1 cellular context compared by ENCODE assay signal in genomic region chrX:118974088-118974907, GRCh38.
TF ChIP-seq lines count a peak whose summit lies in the region.

LONRF3 (plus strand) TSS chrX:118974618; CDS start chrX:118974781, 163 bp downstream.

TF ChIP-seq in K562, 482 proteins besides CTCF, POLR2A, EP300 and RAD21 (continued from another document and continues in another):
- TF ChIP-seq AFF4 (CRISPR knock-in tag; IDR thresholded peaks at IDR 0.05) (no peak), RBM14 (IDR thresholded peaks at IDR 0.05; ENCODE audit: borderline replicate concordance, insufficient read depth, low read depth, low read length) (no peak), USF1 (CRISPR knock-in tag; IDR thresholded peaks at IDR 0.05) (peak; percentile 86), RERE (CRISPR knock-in tag; IDR thresholded peaks at IDR 0.05; ENCODE audit: borderline replicate concordance) (no peak), NR1H2 (CRISPR knock-in tag; IDR thresholded peaks at IDR 0.05) (no peak), ELF4 (CRISPR knock-in tag; IDR thresholded peaks at IDR 0.05) (no peak), ZFP1 (CRISPR knock-in tag; IDR thresholded peaks at IDR 0.05) (no peak), CEBPB (tag; IDR thresholded peaks at IDR 0.05) (no peak), ESRRB (CRISPR knock-in tag; IDR thresholded peaks at IDR 0.05; ENCODE audit: borderline replicate concordance) (no peak), KDM5B (IDR thresholded peaks at IDR 0.05; ENCODE audit: insufficient replicate concordance, low read depth, low read length) (peak; percentile 72), HIVEP1 (CRISPR knock-in tag; IDR thresholded peaks at IDR 0.05) (no peak), ZNF512 (tag; IDR thresholded peaks at IDR 0.05) (no peak), SUPT5H (IDR thresholded peaks at IDR 0.05) (peak; percentile 30; the same call in 1 of the 2 replicates), CBFA2T2 (conservative IDR thresholded peaks at IDR 0.05) (0 out of 2 replicates have a peak, but pooled peaks have one; percentile 30), MYNN (IDR thresholded peaks at IDR 0.05) (no peak), MYNN (CRISPR knock-in tag; IDR thresholded peaks at IDR 0.05) (no peak), MGA (IDR thresholded peaks at IDR 0.05) (peak; percentile 55; the same call in 1 of the 2 replicates), IRF1 (CRISPR knock-in tag; IDR thresholded peaks at IDR 0.05; ENCODE audit: borderline replicate concordance) (no peak), TBP (optimal IDR thresholded peaks at IDR 0.05; ENCODE audit: low read depth, low read length) (peak; percentile 45), ZNF311 (CRISPR knock-in tag; IDR thresholded peaks at IDR 0.05) (no peak), ZNF778 (CRISPR knock-in tag; IDR thresholded peaks at IDR 0.05) (no peak), YY1 (IDR thresholded peaks at IDR 0.05; ENCODE audit: borderline replicate concordance in 1 of 3, control insufficient read depth in 1 of 3, extremely low read depth in 1 of 3, insufficient read depth in 3 of 3, insufficient read length in 1 of 3, insufficient replicate concordance in 2 of 3, low read depth in 1 of 3, low read length in 2 of 3) (peak in 2 of 3 experiments; percentile 21 to 28), TOE1 (IDR thresholded peaks at IDR 0.05; ENCODE audit: borderline replicate concordance) (peak; percentile 80; the same call in 1 of the 2 replicates), TOE1 (CRISPR knock-in tag; IDR thresholded peaks at IDR 0.05; ENCODE audit: borderline replicate concordance, low read depth) (no peak), TEAD1 (CRISPR knock-in tag; IDR thresholded peaks at IDR 0.05) (no peak), THAP12 (CRISPR knock-in tag; IDR thresholded peaks at IDR 0.05) (no peak), ZFPM2 (CRISPR knock-in tag; IDR thresholded peaks at IDR 0.05) (no peak), PURB (CRISPR knock-in tag; IDR thresholded peaks at IDR 0.05; ENCODE audit: low read depth) (no peak)
